Comparison of ENCODE assay signal across 8 cellular contexts in genomic region chr16:10918294-10919002, GRCh38. TPM values are rescaled to one million over a fixed set of nuclear protein-coding genes. Genes with fewer than 3 reads are reported as not detected.
A peak's percentile ranks its signal among the peaks of the same experiment; 100 is the strongest.
DNase-seq lines count a peak whose midpoint lies in the region; ATAC-seq and TF ChIP-seq lines count a peak whose summit lies in the region.

No MANE protein-coding gene starts in this region.

- H3K27ac ChIP-seq in muscle layer of colon (ENCODE audit: low read depth, low read length): peak overlapping the region; percentile 8

- TF ChIP-seq CTCF in epithelial cell of proximal tubule (conservative IDR thresholded peaks at IDR 0.05; ENCODE audit: low read depth, low read length): peak; percentile 99

- H3K27me3 ChIP-seq in muscle layer of colon (ENCODE audit: control insufficient read depth in 1 of 2, insufficient read depth in 2 of 2, low read length in 2 of 2): no peaks in the 10 kb centered on the region

- H3K9ac ChIP-seq in muscle layer of colon (ENCODE audit: low read length): peak overlapping the region; percentile 55

- H3K36me3 ChIP-seq in muscle layer of colon (ENCODE audit: insufficient read depth, low read length): no peaks in the 10 kb centered on the region

- no peak for ATAC-seq in HG03280 (IDR thresholded peaks at IDR 0.05; ENCODE audit: unreplicated experiment)

- H3K4me3 ChIP-seq in epithelial cell of proximal tubule (ENCODE audit: low read depth, low read length) (peak overlapping the region; percentile 1), muscle layer of colon (ENCODE audit: low read depth in 1 of 2, low read length in 2 of 2) (peak overlapping the region; percentile 15 to 69)

- DNase-seq in GDM1 (lab: John Stamatoyannopoulos, UW) (peak; percentile 62), HUDEP-2 (lab: John Stamatoyannopoulos, UW; ENCODE audit: unreplicated experiment in 76 of 76) (peak in 72 of 76 experiments; percentile 27 to 90 (median 74)), NOMO-1 treated with dmso at 0.1 percent for 144 hours (lab: John Stamatoyannopoulos, UW; ENCODE audit: unreplicated experiment) (peak; percentile 57), epithelial cell of proximal tubule (ENCODE audit: low read depth) (peak; percentile 57)
- peak; percentile 25 for DNase-seq in activated CD8-positive, alpha-beta memory T cell treated with anti-CD3 and anti-CD28 coated beads, Interleukin-2, amount 50 U/mL, for 1 hour (ENCODE audit: extremely low read depth)
- DNase-seq in stimulated activated CD8-positive, alpha-beta memory T cell treated with anti-CD3 and anti-CD28 coated beads, Interleukin-4, amount 100 ng/mL, for 24 hours (ENCODE audit: low read depth): peak; percentile 77

- H3K4me1 ChIP-seq in muscle layer of colon (ENCODE audit: insufficient read depth, low read length): peaks cover 22% of the 10 kb centered on the region

- no peaks in the 10 kb centered on the region for H3K9me3 ChIP-seq in muscle layer of colon (ENCODE audit: low read length)

RNA-seq across cellular contexts. Expression of gene DEXI, which starts 23.8 kb away (rescaled TPM):
- total RNA-seq in epithelial cell of proximal tubule: 43.9 and 63.4 TPM in 2 replicates

RNA-seq across cellular contexts. Expression of gene CLEC16A, which starts 25.9 kb away (rescaled TPM):
- total RNA-seq in epithelial cell of proximal tubule: 11.3 and 15.6 TPM in 2 replicates

RNA-seq across cellular contexts. Expression of gene CIITA, which starts 41.4 kb away (rescaled TPM):
- total RNA-seq in epithelial cell of proximal tubule: 0.14 TPM in 1 of 2 replicates, not detected in the other

Comparison
In these comparisons a context has a peak if more than half of its experiments do, and no peak if none do; other contexts are left out.
1. DNase-seq: peak in every context shown above with its lines; median percentile 77 in stimulated activated CD8-positive, alpha-beta memory T cell treated with anti-CD3 and anti-CD28 coated beads, Interleukin-4, amount 100 ng/mL, for 24 hours; 74 in HUDEP-2; 62 in GDM1; 57 in NOMO-1 treated with dmso at 0.1 percent for 144 hours; 57 in epithelial cell of proximal tubule; 25 in activated CD8-positive, alpha-beta memory T cell treated with anti-CD3 and anti-CD28 coated beads, Interleukin-2, amount 50 U/mL, for 1 hour.